In the genomic region with DNA sequence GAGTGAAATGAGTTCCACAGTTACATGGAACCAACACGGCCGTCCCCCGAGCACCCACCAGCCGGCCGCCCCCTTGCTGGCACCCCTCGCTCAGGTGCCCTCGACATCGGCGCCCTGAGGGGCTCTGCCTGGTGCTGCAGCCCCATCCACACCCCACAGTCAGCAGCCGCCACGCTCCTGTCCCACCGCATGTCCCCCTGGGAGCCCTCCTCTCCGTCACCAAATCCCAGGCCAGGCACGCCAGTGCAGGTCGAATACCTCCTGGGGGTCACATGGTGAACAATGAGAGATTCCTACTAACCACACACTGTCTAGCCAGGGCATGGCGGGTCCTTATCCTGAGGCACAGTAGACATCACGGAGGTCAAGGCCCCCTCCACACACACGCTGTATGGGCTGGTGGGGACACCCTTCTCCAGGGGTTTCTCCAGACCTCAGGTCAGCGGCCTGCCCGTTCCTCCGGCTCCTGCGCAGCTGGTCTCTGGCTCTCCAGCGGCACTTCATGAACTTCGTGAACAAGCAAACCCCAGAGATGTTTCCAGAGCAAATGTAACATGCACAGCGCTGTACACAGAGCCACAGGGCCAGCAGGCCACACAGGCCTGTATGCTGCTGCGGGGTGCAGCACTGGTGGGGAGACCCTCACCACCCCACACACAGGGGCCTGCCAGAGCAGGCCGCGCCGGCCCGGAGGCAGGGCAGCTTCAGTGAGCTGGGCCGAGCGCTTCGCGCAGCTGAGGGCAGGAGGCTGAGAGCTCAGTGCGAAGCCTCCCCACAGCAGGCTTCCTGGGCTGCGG, we compare ENCODE assay signal across 1 cellular context.
TF ChIP-seq lines count a peak whose summit lies in the region.

No MANE protein-coding gene starts in this region.

TF ChIP-seq in HepG2, 621 proteins besides CTCF, POLR2A, EP300 and RAD21:
- TF ChIP-seq ZHX1 (CRISPR knock-in tag; IDR thresholded peaks at IDR 0.05; ENCODE audit: low read depth) (no peak), HOXA3 (CRISPR knock-in tag; IDR thresholded peaks at IDR 0.05) (no peak), ARHGAP35 (CRISPR knock-in tag; IDR thresholded peaks at IDR 0.05; ENCODE audit: borderline replicate concordance) (no peak), KDM6A (CRISPR knock-in tag; IDR thresholded peaks at IDR 0.05; ENCODE audit: low read depth) (no peak), BHLHE40 (IDR thresholded peaks at IDR 0.05; ENCODE audit: low read length) (no peak), KLF11 (CRISPR knock-in tag; IDR thresholded peaks at IDR 0.05) (no peak), ZNF768 (CRISPR knock-in tag; IDR thresholded peaks at IDR 0.05) (no peak), SMAD1 (CRISPR knock-in tag; IDR thresholded peaks at IDR 0.05; ENCODE audit: borderline replicate concordance, low read depth) (no peak), PPARG (CRISPR knock-in tag; conservative IDR thresholded peaks at IDR 0.05) (no peak), ZNF83 (CRISPR knock-in tag; IDR thresholded peaks at IDR 0.05; ENCODE audit: borderline replicate concordance) (no peak), NFYC (CRISPR knock-in tag; IDR thresholded peaks at IDR 0.05) (no peak), RARA (CRISPR knock-in tag; IDR thresholded peaks at IDR 0.05) (no peak), NCOR1 (IDR thresholded peaks at IDR 0.05; ENCODE audit: borderline replicate concordance, low read length) (no peak), ZNF383 (CRISPR knock-in tag; IDR thresholded peaks at IDR 0.05; ENCODE audit: borderline replicate concordance) (no peak), ZFP1 (CRISPR knock-in tag; IDR thresholded peaks at IDR 0.05) (no peak), MTA1 (CRISPR knock-in tag; IDR thresholded peaks at IDR 0.05; ENCODE audit: borderline replicate concordance) (no peak)
- TF ChIP-seq, protein P1, sequence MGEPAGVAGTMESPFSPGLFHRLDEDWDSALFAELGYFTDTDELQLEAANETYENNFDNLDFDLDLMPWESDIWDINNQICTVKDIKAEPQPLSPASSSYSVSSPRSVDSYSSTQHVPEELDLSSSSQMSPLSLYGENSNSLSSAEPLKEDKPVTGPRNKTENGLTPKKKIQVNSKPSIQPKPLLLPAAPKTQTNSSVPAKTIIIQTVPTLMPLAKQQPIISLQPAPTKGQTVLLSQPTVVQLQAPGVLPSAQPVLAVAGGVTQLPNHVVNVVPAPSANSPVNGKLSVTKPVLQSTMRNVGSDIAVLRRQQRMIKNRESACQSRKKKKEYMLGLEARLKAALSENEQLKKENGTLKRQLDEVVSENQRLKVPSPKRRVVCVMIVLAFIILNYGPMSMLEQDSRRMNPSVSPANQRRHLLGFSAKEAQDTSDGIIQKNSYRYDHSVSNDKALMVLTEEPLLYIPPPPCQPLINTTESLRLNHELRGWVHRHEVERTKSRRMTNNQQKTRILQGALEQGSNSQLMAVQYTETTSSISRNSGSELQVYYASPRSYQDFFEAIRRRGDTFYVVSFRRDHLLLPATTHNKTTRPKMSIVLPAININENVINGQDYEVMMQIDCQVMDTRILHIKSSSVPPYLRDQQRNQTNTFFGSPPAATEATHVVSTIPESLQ (CRISPR knock-in tag; conservative IDR thresholded peaks at IDR 0.05) = no peak
- TF ChIP-seq, protein P2, sequence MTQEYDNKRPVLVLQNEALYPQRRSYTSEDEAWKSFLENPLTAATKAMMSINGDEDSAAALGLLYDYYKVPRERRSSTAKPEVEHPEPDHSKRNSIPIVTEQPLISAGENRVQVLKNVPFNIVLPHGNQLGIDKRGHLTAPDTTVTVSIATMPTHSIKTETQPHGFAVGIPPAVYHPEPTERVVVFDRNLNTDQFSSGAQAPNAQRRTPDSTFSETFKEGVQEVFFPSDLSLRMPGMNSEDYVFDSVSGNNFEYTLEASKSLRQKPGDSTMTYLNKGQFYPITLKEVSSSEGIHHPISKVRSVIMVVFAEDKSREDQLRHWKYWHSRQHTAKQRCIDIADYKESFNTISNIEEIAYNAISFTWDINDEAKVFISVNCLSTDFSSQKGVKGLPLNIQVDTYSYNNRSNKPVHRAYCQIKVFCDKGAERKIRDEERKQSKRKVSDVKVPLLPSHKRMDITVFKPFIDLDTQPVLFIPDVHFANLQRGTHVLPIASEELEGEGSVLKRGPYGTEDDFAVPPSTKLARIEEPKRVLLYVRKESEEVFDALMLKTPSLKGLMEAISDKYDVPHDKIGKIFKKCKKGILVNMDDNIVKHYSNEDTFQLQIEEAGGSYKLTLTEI (CRISPR knock-in tag; conservative IDR thresholded peaks at IDR 0.05) = no peak
